35 cellular contexts compared by ENCODE assay signal in the genomic region with DNA sequence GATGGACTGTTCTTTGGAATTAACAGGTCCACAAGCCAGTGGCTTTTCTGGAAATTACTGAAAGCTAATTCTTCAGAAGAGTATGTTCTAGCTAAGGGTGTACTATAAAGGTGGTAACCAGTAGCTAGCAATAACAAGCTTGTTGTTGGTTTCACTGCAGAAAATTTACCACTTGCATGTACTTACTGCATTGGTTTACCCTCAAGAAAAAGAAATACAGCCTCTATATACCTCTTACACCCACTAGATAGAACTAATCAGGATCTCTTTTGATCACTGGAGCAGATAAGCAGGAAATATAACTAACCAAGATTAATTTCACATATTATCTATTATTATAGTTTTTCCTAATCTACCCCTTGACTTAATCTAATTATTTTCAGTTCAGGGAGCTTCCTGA.
"Had no signal": no experiment of that assay in that cellular context is flagged by ENCODE, and none has a peak within 500 bp of the region (broad histone marks: within the 10 kb centered on the region; RNA-seq: fewer than 3 reads in every experiment).

No MANE protein-coding gene starts in this region.

- H3K4me3 ChIP-seq: MG63 had no signal

- H3K9me3 ChIP-seq: MG63 had no signal

- DNase-seq: Karpas-422, Kasumi-1, MG63, MM.1S, MV-4-11, NCI-H1048, NCI-H1092, NCI-H1092 treated with DMSO at 0.1 percent for 48 hours, NCI-H1105, NCI-H1105 treated with DMSO at 0.1 percent for 48 hours, NCI-H1417, NCI-H1417 treated with DMSO at 0.1 percent for 48 hours, NCI-H1436, NCI-H1436 treated with DMSO at 0.1 percent for 48 hours, NCI-H146, NCI-H1694, NCI-H1694 treated with DMSO at 0.1 percent for 48 hours, NCI-H187, NCI-H187 treated with DMSO at 0.1 percent for 48 hours, NCI-H1930, NCI-H2029, NCI-H2029 treated with DMSO at 0.1 percent for 48 hours, NCI-H2081, NCI-H2081 treated with DMSO at 0.1 percent for 48 hours, NCI-H2107, NCI-H2171, NCI-H2171 treated with DMSO at 0.1 percent for 48 hours, NCI-H2227 treated with DMSO at 0.1 percent for 48 hours, NCI-H226, NCI-H345, NCI-H446, NCI-H446 treated with DMSO at 0.1 percent for 48 hours, NCI-H510A, NCI-H510A treated with DMSO at 0.1 percent for 48 hours had no signal

- H3K4me2 ChIP-seq: KMS-11 had no signal

- H3K27me3 ChIP-seq: MG63 had no signal

- H3K9ac ChIP-seq: KMS-11 had no signal

- H3K36me3 ChIP-seq: MG63 had no signal

- H3K27ac ChIP-seq: KMS-11 had no signal
